ENCODE assay signal across 31 cellular contexts in the genomic region with DNA sequence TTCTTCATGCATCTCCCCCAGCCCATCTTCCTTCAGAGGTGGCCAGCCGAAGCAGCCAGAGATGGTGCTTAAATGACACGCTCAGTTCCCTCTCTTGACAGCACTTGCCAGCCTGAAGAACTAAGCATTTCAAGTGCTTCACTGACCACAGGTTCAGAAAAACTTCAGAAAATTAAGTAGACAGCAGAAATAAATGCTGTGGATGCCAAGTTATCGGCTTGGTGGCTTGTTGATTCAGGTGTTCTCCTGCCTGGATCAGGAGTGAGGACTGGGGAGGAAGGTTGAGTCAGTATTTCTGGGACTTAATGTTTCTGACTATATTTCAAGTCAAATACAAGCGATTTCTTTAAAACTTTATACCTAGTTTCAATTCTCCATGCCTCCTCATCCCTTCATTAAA.
"Had no signal": no experiment of that assay in that cellular context is flagged by ENCODE, and none has a peak within 500 bp of the region (broad histone marks: within the 10 kb centered on the region; RNA-seq: fewer than 3 reads in every experiment).

No MANE protein-coding gene starts in this region.

- H3K36me3 ChIP-seq: ascending aorta, breast epithelium, gastroesophageal sphincter had no signal

- FAIRE-seq: endometrium, endothelial cell of umbilical vein had no signal

- H3K27me3 Mint-ChIP-seq: activated CD4-positive, alpha-beta T cell treated with anti-CD3 and anti-CD28 coated beads for 36 hours; activated CD4-positive, alpha-beta T cell treated with anti-CD3 and anti-CD28 coated beads, Interleukin-2, amount 10 ng/mL, durations not matched to agents 24 days and 14 days; activated CD8-positive, alpha-beta T cell treated with anti-CD3 and anti-CD28 coated beads for 36 hours; activated naive CD8-positive, alpha-beta T cell treated with anti-CD3 and anti-CD28 coated beads, Interleukin-2, amount 10 ng/mL, durations not matched to agents 7 days and 5 days; activated T-helper 17 cell treated with anti-CD3 and anti-CD28 coated beads, Interleukin-2, amount 50 U/mL, for 72 hours; central memory CD8-positive, alpha-beta T cell had no signal

- H3K9me3 Mint-ChIP-seq: activated CD8-positive, alpha-beta T cell treated with anti-CD3 and anti-CD28 coated beads for 36 hours; activated naive CD4-positive, alpha-beta T cell treated with anti-CD3 and anti-CD28 coated beads, Interleukin-2, amount 50 U/mL, for 72 hours; activated T-cell treated with anti-CD3 and anti-CD28 coated beads, Interleukin-2, amount 50 U/mL, for 4 hours; activated T-helper 17 cell treated with anti-CD3 and anti-CD28 coated beads, Interleukin-2, amount 50 U/mL, for 72 hours; central memory CD8-positive, alpha-beta T cell had no signal

- H3K4me1 Mint-ChIP-seq: activated CD4-positive, alpha-beta T cell treated with anti-CD3 and anti-CD28 coated beads for 36 hours had no signal

- H3K4me3 ChIP-seq: ascending aorta, breast epithelium, coronary artery, esophagus squamous epithelium, gastroesophageal sphincter, heart right ventricle, hepatocyte had no signal

- H3K4me1 ChIP-seq: ascending aorta, breast epithelium, esophagus squamous epithelium had no signal

- H3K27me3 ChIP-seq: ascending aorta, breast epithelium, gastroesophageal sphincter, heart right ventricle, hepatocyte had no signal

- ATAC-seq: activated CD4-positive, alpha-beta T cell treated with anti-CD3 and anti-CD28 coated beads for 36 hours; activated CD8-positive, alpha-beta T cell treated with anti-CD3 and anti-CD28 coated beads for 36 hours; activated naive CD4-positive, alpha-beta T cell treated with anti-CD3 and anti-CD28 coated beads, Interleukin-2, amount 50 U/mL, for 72 hours; activated T-cell treated with anti-CD3 and anti-CD28 coated beads, Interleukin-2, amount 50 U/mL, for 4 hours; activated T-helper 17 cell treated with anti-CD3 and anti-CD28 coated beads, Interleukin-2, amount 50 U/mL, for 72 hours; gastroesophageal sphincter; heart right ventricle had no signal

- H3K27ac Mint-ChIP-seq: activated CD4-positive, alpha-beta T cell treated with anti-CD3 and anti-CD28 coated beads for 36 hours; activated CD4-positive, alpha-beta T cell treated with anti-CD3 and anti-CD28 coated beads, Interleukin-2, amount 10 ng/mL, durations not matched to agents 24 days and 14 days; activated CD8-positive, alpha-beta T cell treated with anti-CD3 and anti-CD28 coated beads for 36 hours; brain had no signal

- DNase-seq: activated CD4-positive, alpha-beta T cell treated with anti-CD3 and anti-CD28 coated beads for 36 hours; activated CD4-positive, alpha-beta T cell treated with anti-CD3 and anti-CD28 coated beads, Interleukin-2, amount 10 ng/mL, durations not matched to agents 24 days and 14 days; activated CD4-positive, alpha-beta T cell treated with anti-CD3 and anti-CD28 coated beads, Interleukin-2, amount 50 U/mL, for 4 hours; activated CD4-positive, CD25-positive, alpha-beta regulatory T cell; activated CD4-positive, CD25-positive, alpha-beta regulatory T cell treated with anti-CD3 and anti-CD28 coated beads, Interleukin-2, amount 50 U/mL, for 72 hours; activated CD8-positive, alpha-beta memory T cell treated with anti-CD3 and anti-CD28 coated beads for 24 hours; activated CD8-positive, alpha-beta T cell treated with anti-CD3 and anti-CD28 coated beads for 36 hours; activated effector memory CD4-positive, alpha-beta T cell treated with Interleukin-2 at 50 U/mL for 16 hours; activated gamma-delta T cell treated with Interleukin-2 at 50 U/mL for 16 hours; activated naive CD4-positive, alpha-beta T cell treated with Interleukin-2 at 50 U/mL for 16 hours; activated naive CD8-positive, alpha-beta T cell treated with anti-CD3 and anti-CD28 coated beads, Interleukin-2, amount 10 ng/mL, durations not matched to agents 7 days and 5 days; activated T-cell treated with anti-CD3 and anti-CD28 coated beads, Interleukin-2, amount 50 U/mL, for 4 hours; dermis blood vessel endothelial cell; effector CD8-positive, alpha-beta T cell; esophagus squamous epithelium; foreskin melanocyte; heart right ventricle; T-helper 1 cell; T-helper 2 cell had no signal

- H3K4me3 Mint-ChIP-seq: activated CD4-positive, alpha-beta T cell treated with anti-CD3 and anti-CD28 coated beads for 36 hours; activated CD4-positive, alpha-beta T cell treated with anti-CD3 and anti-CD28 coated beads, Interleukin-2, amount 10 ng/mL, durations not matched to agents 24 days and 14 days; activated CD8-positive, alpha-beta T cell treated with anti-CD3 and anti-CD28 coated beads for 36 hours; activated naive CD8-positive, alpha-beta T cell treated with anti-CD3 and anti-CD28 coated beads, Interleukin-2, amount 10 ng/mL, durations not matched to agents 7 days and 5 days; activated T-cell treated with anti-CD3 and anti-CD28 coated beads, Interleukin-2, amount 50 U/mL, for 4 hours; activated T-helper 17 cell treated with anti-CD3 and anti-CD28 coated beads, Interleukin-2, amount 50 U/mL, for 72 hours; brain; central memory CD8-positive, alpha-beta T cell had no signal

- H3K4me2 ChIP-seq: hepatocyte had no signal

- H3K9me3 ChIP-seq: breast epithelium, esophagus squamous epithelium, gastroesophageal sphincter had no signal

- H2AFZ ChIP-seq: hepatocyte had no signal

- H3K79me2 ChIP-seq: hepatocyte had no signal

- H3K27ac ChIP-seq: ascending aorta, breast epithelium, coronary artery, epithelial cell of prostate, esophagus squamous epithelium, gastroesophageal sphincter, heart right ventricle, hepatocyte had no signal
